In the genomic region with DNA sequence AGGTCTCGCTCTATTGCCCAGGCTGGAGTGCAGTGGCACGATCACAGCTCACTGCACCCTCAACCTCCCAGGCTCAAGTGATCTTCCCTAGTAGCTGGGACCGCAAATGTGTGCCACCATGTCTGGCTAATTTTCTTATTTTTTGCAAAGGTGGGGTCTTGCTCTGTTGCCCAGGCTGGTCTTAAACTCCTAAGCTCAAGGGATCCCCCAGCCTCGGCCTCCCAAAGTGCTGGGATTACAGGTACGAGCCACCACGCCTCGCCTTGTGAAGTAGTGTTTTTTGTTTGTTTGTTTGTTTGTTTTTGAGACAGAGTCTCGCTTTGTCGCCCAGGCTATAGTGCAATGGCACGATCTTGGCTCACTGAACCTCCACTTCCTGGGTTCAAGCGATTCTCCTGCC, we compare ENCODE assay signal across 8 cellular contexts.
DNase-seq lines count a peak whose midpoint lies in the region; ATAC-seq, FAIRE-seq and TF ChIP-seq lines count a peak whose summit lies in the region.
"Not testable (repeated sequence)": the region's sequence is repeated elsewhere in the genome, so short reads cannot be mapped to it uniquely, and the experiment has no call there.

No MANE protein-coding gene starts in this region.

- intact Hi-C loops in CD4-positive, alpha-beta memory T cell (cut with micrococcal nuclease); K562 (cut with micrococcal nuclease); naive thymus-derived CD4-positive, alpha-beta T cell (cut with micrococcal nuclease): not testable (repeated sequence)
- intact Hi-C loops in activated naive CD4-positive, alpha-beta T cell treated with anti-CD3 and anti-CD28 coated beads for 36 hours (cut with micrococcal nuclease), result loop anchor here (2.0 to 10.0 kb wide), 2 partner anchors 15 to 65 kb away; no protein-coding TSS in a partner anchor

- H3K9me3 ChIP-seq in CD4-positive, CD25-positive, alpha-beta regulatory T cell (ENCODE audit: control insufficient read depth in 2 of 2, low read length in 2 of 2); CD4-positive, alpha-beta memory T cell (ENCODE audit: control insufficient read depth in 1 of 2, low read length in 2 of 2); K562 (replicated peaks; ENCODE audit: control insufficient read depth, insufficient read depth, low read depth, low read length); naive thymus-derived CD4-positive, alpha-beta T cell (ENCODE audit: control insufficient read depth in 2 of 3, low read length in 3 of 3): not testable (repeated sequence)

- TF ChIP-seq POLR2A in K562 (conservative IDR thresholded peaks at IDR 0.05), result not testable (repeated sequence)

- not testable (repeated sequence) for H3K4me3 ChIP-seq in CD4-positive, CD25-positive, alpha-beta regulatory T cell (ENCODE audit: low read depth, low read length); CD4-positive, alpha-beta memory T cell (ENCODE audit: low read length in 2 of 2); K562; naive thymus-derived CD4-positive, alpha-beta T cell (ENCODE audit: low read length)

- H3K79me2 ChIP-seq in K562 (ENCODE audit: control insufficient read depth, insufficient read depth, low read length), result peaks cover 26% of the 10 kb centered on the region

- H3K9me1 ChIP-seq in K562 (ENCODE audit: control insufficient read depth, insufficient read depth, low read length), result not testable (repeated sequence)

- not testable (repeated sequence) for FAIRE-seq in K562 (lab: Jason Lieb, UNC)

- H3K4me2 ChIP-seq in K562 (ENCODE audit: insufficient read depth, low read length), result not testable (repeated sequence)

- H3K36me3 Mint-ChIP-seq in CD4-positive, CD25-positive, alpha-beta regulatory T cell; T-cell; WTC11; activated naive CD4-positive, alpha-beta T cell treated with anti-CD3 and anti-CD28 coated beads for 36 hours (ENCODE audit: low read depth): not testable (repeated sequence)
- peaks cover 6 to 14% of the 10 kb centered on the region in 2 donors for H3K36me3 Mint-ChIP-seq in CD4-positive, alpha-beta memory T cell
- peaks cover 0 to 15% (median 12%) of the 10 kb centered on the region in 5 donors for H3K36me3 Mint-ChIP-seq in naive thymus-derived CD4-positive, alpha-beta T cell

- CTCF ChIA-PET in CD4-positive, alpha-beta memory T cell (lab: Charles Lee; ENCODE audit: partially characterized antibody); K562 (lab: Yijun Ruan, JAX; ENCODE audit: low intra/inter-chr PET ratio): not testable (repeated sequence)
- CTCF ChIA-PET in T-cell (lab: Charles Lee), result interaction anchor here in 1 of 2 donors (0.7 kb wide), 1 partner anchor 13 kb away, joined by 3 read pairs; no protein-coding TSS in a partner anchor
- CTCF ChIA-PET in WTC11 (lab: Charles Lee), result interaction anchor here (1.7 kb wide), 1 partner anchor 56 kb away, joined by 9 read pairs; a partner anchor contains a TSS
- CTCF ChIA-PET in activated naive CD4-positive, alpha-beta T cell treated with anti-CD3 and anti-CD28 coated beads for 36 hours (lab: Charles Lee), result interaction anchor here (0.7 kb wide), 1 partner anchor 30 kb away, joined by 6 read pairs; no protein-coding TSS in a partner anchor
- CTCF ChIA-PET in naive thymus-derived CD4-positive, alpha-beta T cell (lab: Charles Lee), result interaction anchor here (0.7 kb wide), 1 partner anchor 20 kb away, joined by 4 read pairs; no protein-coding TSS in a partner anchor

- WGBS in K562 (ENCODE audit: insufficient coverage, low coverage, missing lambda C conversion rate), result 89% methylated on average over 10 of the region's 11 CpGs

- ATAC-seq in CD4-positive, CD25-positive, alpha-beta regulatory T cell (ENCODE audit: low read depth in 2 of 2); T-cell (replicated peaks in 1 of 4); WTC11; K562; naive thymus-derived CD4-positive, alpha-beta T cell; stimulated activated naive CD8-positive, alpha-beta T cell treated with anti-CD3 and anti-CD28 coated beads, Interleukin-15, amount 100 ng/mL, for 72 hours: not testable (repeated sequence)

- in situ Hi-C loops in K562 (cut with MboI), result not testable (repeated sequence)

- H4K20me1 ChIP-seq in K562 (replicated peaks; ENCODE audit: control insufficient read depth, insufficient read depth, low read length), result not testable (repeated sequence)

- not testable (repeated sequence) for H3K9ac ChIP-seq in K562 (ENCODE audit: insufficient read depth in 1 of 2, low read depth in 2 of 2, low read length in 2 of 2)

- TF ChIP-seq RAD21 in K562 (CRISPR knock-in tag; conservative IDR thresholded peaks at IDR 0.05 in 1 of 2, IDR thresholded peaks at IDR 0.05 in 1 of 2), result not testable (repeated sequence)

- H3K4me3 Mint-ChIP-seq in CD4-positive, CD25-positive, alpha-beta regulatory T cell, result peak overlapping the region in 2 of 4 donors; percentile 72 to 76
- H3K4me3 Mint-ChIP-seq in CD4-positive, alpha-beta memory T cell, result peak overlapping the region in 6 of 8 donors; percentile 16 to 71 (median 65)
- peak overlapping the region in 1 of 3 donors; percentile 33 for H3K4me3 Mint-ChIP-seq in T-cell
- not testable (repeated sequence) for H3K4me3 Mint-ChIP-seq in WTC11; activated naive CD4-positive, alpha-beta T cell treated with anti-CD3 and anti-CD28 coated beads for 36 hours; stimulated activated naive CD8-positive, alpha-beta T cell treated with anti-CD3 and anti-CD28 coated beads, Interleukin-15, amount 100 ng/mL, for 72 hours
- peak overlapping the region in 6 of 10 donors; percentile 13 to 67 (median 33) for H3K4me3 Mint-ChIP-seq in naive thymus-derived CD4-positive, alpha-beta T cell

- peaks cover 26 to 90% (median 48%) of the 10 kb centered on the region in 4 donors for H3K4me1 Mint-ChIP-seq in CD4-positive, CD25-positive, alpha-beta regulatory T cell
- peaks cover 18 to 74% (median 41%) of the 10 kb centered on the region in 4 donors for H3K4me1 Mint-ChIP-seq in CD4-positive, alpha-beta memory T cell
- H3K4me1 Mint-ChIP-seq in T-cell, result peaks cover 65 to 77% (median 71%) of the 10 kb centered on the region in 3 donors
- not testable (repeated sequence) for H3K4me1 Mint-ChIP-seq in WTC11
- H3K4me1 Mint-ChIP-seq in activated naive CD4-positive, alpha-beta T cell treated with anti-CD3 and anti-CD28 coated beads for 36 hours (ENCODE audit: low read depth), result peaks cover 58% of the 10 kb centered on the region
- peaks cover 13 to 96% (median 54%) of the 10 kb centered on the region in 7 donors for H3K4me1 Mint-ChIP-seq in naive thymus-derived CD4-positive, alpha-beta T cell
- H3K4me1 Mint-ChIP-seq in stimulated activated naive CD8-positive, alpha-beta T cell treated with anti-CD3 and anti-CD28 coated beads, Interleukin-15, amount 100 ng/mL, for 72 hours, result peaks cover 33% of the 10 kb centered on the region

- H3K9me3 Mint-ChIP-seq in CD4-positive, CD25-positive, alpha-beta regulatory T cell; CD4-positive, alpha-beta memory T cell; T-cell; WTC11; activated naive CD4-positive, alpha-beta T cell treated with anti-CD3 and anti-CD28 coated beads for 36 hours; naive thymus-derived CD4-positive, alpha-beta T cell; stimulated activated naive CD8-positive, alpha-beta T cell treated with anti-CD3 and anti-CD28 coated beads, Interleukin-15, amount 100 ng/mL, for 72 hours: not testable (repeated sequence)

- H3K4me1 ChIP-seq in CD4-positive, CD25-positive, alpha-beta regulatory T cell (ENCODE audit: control insufficient read depth, insufficient read depth, low read length, poor library complexity, severe bottlenecking), result peaks cover 26% of the 10 kb centered on the region
- peaks cover 70% of the 10 kb centered on the region for H3K4me1 ChIP-seq in CD4-positive, alpha-beta memory T cell (ENCODE audit: insufficient read depth, low read length)
- not testable (repeated sequence) for H3K4me1 ChIP-seq in K562 (replicated peaks in 1 of 2; ENCODE audit: control insufficient read depth in 2 of 2, insufficient read depth in 2 of 2, low read length in 2 of 2)
- peaks cover 0 to 12% of the 10 kb centered on the region in 2 donors for H3K4me1 ChIP-seq in naive thymus-derived CD4-positive, alpha-beta T cell (ENCODE audit: control insufficient read depth in 2 of 2, insufficient read depth in 2 of 2, low read length in 2 of 2)

- not testable (repeated sequence) for H2AFZ ChIP-seq in K562 (ENCODE audit: low read depth, low read length)

- not testable (repeated sequence) for H3K27me3 ChIP-seq in CD4-positive, CD25-positive, alpha-beta regulatory T cell (ENCODE audit: control insufficient read depth, insufficient read depth, low read length); CD4-positive, alpha-beta memory T cell (ENCODE audit: insufficient read depth, low read length); K562 (ENCODE audit: control insufficient read depth in 2 of 2, insufficient read depth in 2 of 2, low read length in 2 of 2); naive thymus-derived CD4-positive, alpha-beta T cell (ENCODE audit: control insufficient read depth in 2 of 2, insufficient read depth in 2 of 2, low read length in 2 of 2)

- H3K27ac Mint-ChIP-seq in CD4-positive, CD25-positive, alpha-beta regulatory T cell, result peak overlapping the region; percentile 64 to 89 (median 88)
- peak overlapping the region in 5 of 7 donors; percentile 40 to 78 (median 74) for H3K27ac Mint-ChIP-seq in CD4-positive, alpha-beta memory T cell
- H3K27ac Mint-ChIP-seq in T-cell, result peak overlapping the region; percentile 66 to 84
- not testable (repeated sequence) for H3K27ac Mint-ChIP-seq in WTC11
- H3K27ac Mint-ChIP-seq in activated naive CD4-positive, alpha-beta T cell treated with anti-CD3 and anti-CD28 coated beads for 36 hours, result peak overlapping the region; percentile 4
- peak overlapping the region in 4 of 9 donors; percentile 36 to 83 (median 58) for H3K27ac Mint-ChIP-seq in naive thymus-derived CD4-positive, alpha-beta T cell
- H3K27ac Mint-ChIP-seq in stimulated activated naive CD8-positive, alpha-beta T cell treated with anti-CD3 and anti-CD28 coated beads, Interleukin-15, amount 100 ng/mL, for 72 hours, result peak overlapping the region; percentile 25 to 67

- H3K36me3 ChIP-seq in CD4-positive, CD25-positive, alpha-beta regulatory T cell (ENCODE audit: control insufficient read depth, insufficient read depth, low read length); CD4-positive, alpha-beta memory T cell (ENCODE audit: insufficient read depth, low read length); K562 (ENCODE audit: control insufficient read depth, insufficient read depth, low read length); naive thymus-derived CD4-positive, alpha-beta T cell (ENCODE audit: control insufficient read depth in 2 of 3, insufficient read depth in 3 of 3, low read length in 3 of 3): not testable (repeated sequence)

- H3K27ac ChIP-seq in CD4-positive, CD25-positive, alpha-beta regulatory T cell (ENCODE audit: insufficient read depth, low read length, poor library complexity, severe bottlenecking), result peak overlapping the region; percentile 6
- not testable (repeated sequence) for H3K27ac ChIP-seq in CD4-positive, alpha-beta memory T cell (ENCODE audit: low read depth, low read length); K562 (ENCODE audit: extremely low read depth, low read depth, low read length); naive thymus-derived CD4-positive, alpha-beta T cell (ENCODE audit: low read depth, low read length)

- TF ChIP-seq CTCF in WTC11 (IDR thresholded peaks at IDR 0.05); K562 (IDR thresholded peaks at IDR 0.05 in 2 of 3, conservative IDR thresholded peaks at IDR 0.05 in 1 of 3; ENCODE audit: insufficient read depth in 2 of 3, low read depth in 1 of 3, low read length in 3 of 3): not testable (repeated sequence)

- BruUV-seq in K562 (replicated peaks; lab: Mats Ljungman, UMichigan), result not testable (repeated sequence)

- DNase-seq in CD4-positive, CD25-positive, alpha-beta regulatory T cell; CD4-positive, alpha-beta memory T cell; T-cell; WTC11 (ENCODE audit: low spot score); activated naive CD4-positive, alpha-beta T cell treated with anti-CD3 and anti-CD28 coated beads for 36 hours; K562 (ENCODE audit: extremely low read depth in 1 of 4, low spot score in 3 of 4); naive thymus-derived CD4-positive, alpha-beta T cell; stimulated activated naive CD8-positive, alpha-beta T cell treated with anti-CD3 and anti-CD28 coated beads, Interleukin-15, amount 100 ng/mL, for 72 hours: not testable (repeated sequence)

- TF ChIP-seq EP300 in K562 (IDR thresholded peaks at IDR 0.05; ENCODE audit: low read length), result not testable (repeated sequence)

- H3K27me3 Mint-ChIP-seq in CD4-positive, CD25-positive, alpha-beta regulatory T cell; CD4-positive, alpha-beta memory T cell; T-cell; WTC11 (ENCODE audit: low read depth); activated naive CD4-positive, alpha-beta T cell treated with anti-CD3 and anti-CD28 coated beads for 36 hours (ENCODE audit: low read depth); naive thymus-derived CD4-positive, alpha-beta T cell; stimulated activated naive CD8-positive, alpha-beta T cell treated with anti-CD3 and anti-CD28 coated beads, Interleukin-15, amount 100 ng/mL, for 72 hours: not testable (repeated sequence)

- POLR2A ChIA-PET in CD4-positive, alpha-beta memory T cell (lab: Charles Lee; ENCODE audit: partially characterized antibody); T-cell (lab: Charles Lee); WTC11 (lab: Charles Lee): not testable (repeated sequence)
- POLR2A ChIA-PET in K562 (lab: Yijun Ruan, JAX), result interaction anchor here (0.6 to 0.9 kb wide), 2 partner anchors 10 to 56 kb away, joined by 3 to 4 read pairs; a partner anchor contains a TSS
- POLR2A ChIA-PET in naive thymus-derived CD4-positive, alpha-beta T cell (lab: Charles Lee), result interaction anchor here (0.7 kb wide), 2 partner anchors 12 to 21 kb away, joined by 3 to 4 read pairs; no protein-coding TSS in a partner anchor
